Comparison of ENCODE assay signal across 10 cellular contexts in genomic region chr4:127505203-127505602, GRCh38.
DNase-seq lines count a peak whose midpoint lies in the region; ATAC-seq and TF ChIP-seq lines count a peak whose summit lies in the region.
"Had no signal": no experiment of that assay in that cellular context is flagged by ENCODE, and none has a peak within 500 bp of the region (broad histone marks: within the 10 kb centered on the region; RNA-seq: fewer than 3 reads in every experiment).

No MANE protein-coding gene starts in this region.

- H3K4me3 ChIP-seq in neuronal stem cell (ENCODE audit: low read length in 2 of 2), result no peak overlapping the region
- no peak overlapping the region for H3K4me3 ChIP-seq in gastroesophageal sphincter

- no peak overlapping the region for H3K14ac ChIP-seq in neuronal stem cell (ENCODE audit: low read length)

- no peak overlapping the region for H4K8ac ChIP-seq in neuronal stem cell (ENCODE audit: low read depth, low read length)

- H2BK12ac ChIP-seq in neuronal stem cell (ENCODE audit: low read length), result no peak overlapping the region

- H2BK120ac ChIP-seq in neuronal stem cell (ENCODE audit: low read depth, low read length), result no peak overlapping the region

- no peak for TF ChIP-seq POLR2A in gastroesophageal sphincter (IDR thresholded peaks at IDR 0.05)

- peak overlapping the region; percentile 44 for H2AFZ ChIP-seq in neuronal stem cell (ENCODE audit: low read length)

- H3K79me1 ChIP-seq in neuronal stem cell (ENCODE audit: low read depth, low read length), result no peaks in the 10 kb centered on the region

- H2BK5ac ChIP-seq in neuronal stem cell (ENCODE audit: low read length), result no peak overlapping the region

- no peak overlapping the region for H3K27ac ChIP-seq in neuronal stem cell (replicated peaks; ENCODE audit: low read length)
- no peak overlapping the region for H3K27ac ChIP-seq in gastroesophageal sphincter

- H3K9me3 ChIP-seq in neuronal stem cell (replicated peaks in 1 of 2; ENCODE audit: control insufficient read depth in 2 of 2, insufficient read depth in 1 of 2, low read depth in 1 of 2, low read length in 2 of 2), result no peaks in the 10 kb centered on the region
- no peaks in the 10 kb centered on the region for H3K9me3 ChIP-seq in gastroesophageal sphincter

- no peak overlapping the region for H3K4ac ChIP-seq in neuronal stem cell (ENCODE audit: low read length)

- TF ChIP-seq EP300 in gastroesophageal sphincter (IDR thresholded peaks at IDR 0.05), result no peak

- DNase-seq in GM03348 (ENCODE audit: low spot score) (peak; percentile 16), NCI-H2171 treated with DMSO at 0.1 percent for 48 hours (lab: John Stamatoyannopoulos, UW) (peak; percentile 3), dermis blood vessel endothelial cell (peak; percentile 66), neuronal stem cell (ENCODE audit: low spot score) (no peak), ureter (ENCODE audit: low spot score) (no peak), posterior vena cava (ENCODE audit: low spot score) (no peak)
- DNase-seq in stimulated activated CD4-positive, alpha-beta T cell treated with anti-CD3 and anti-CD28 coated beads, Interleukin-15, amount 100 ng/mL, for 24 hours, result no peak
- DNase-seq: NCI-H1417; stimulated activated naive CD4-positive, alpha-beta T cell treated with Interleukin-2 at 50 U/mL for 16 hours had no signal

- TF ChIP-seq CTCF in gastroesophageal sphincter (IDR thresholded peaks at IDR 0.05), result no peak

- no peaks in the 10 kb centered on the region for H3K27me3 ChIP-seq in neuronal stem cell (ENCODE audit: control insufficient read depth in 3 of 3, insufficient read depth in 3 of 3, low read depth in 1 of 3, low read length in 3 of 3)
- no peaks in the 10 kb centered on the region for H3K27me3 ChIP-seq in gastroesophageal sphincter

- H3K18ac ChIP-seq in neuronal stem cell (ENCODE audit: low read length), result no peak overlapping the region

- intact Hi-C loops in posterior vena cava (cut with DNase I), result no loop called here

- no peak overlapping the region for H2BK15ac ChIP-seq in neuronal stem cell (ENCODE audit: low read length)

- no peak overlapping the region for H3K23ac ChIP-seq in neuronal stem cell (ENCODE audit: low read depth, low read length, poor library complexity)

- H2AK5ac ChIP-seq in neuronal stem cell (ENCODE audit: low read depth, low read length), result no peak overlapping the region

- no peak overlapping the region for H4K91ac ChIP-seq in neuronal stem cell (ENCODE audit: low read depth, low read length, poor library complexity)

- WGBS in neuronal stem cell (ENCODE audit: extremely low coverage in 2 of 2, insufficient read length in 2 of 2, insufficient replicate concordance in 1 of 2), 2 donors, result no CpG with 5 or more reads among the region's 1 CpG
- WGBS in gastroesophageal sphincter (ENCODE audit: low coverage in 1 of 2), 2 donors, result 0% methylated on average over 1 of the region's 1 CpG; no CpG with 5 or more reads in 1 of the 2 donors

- peaks cover 2 to 12% of the 10 kb centered on the region in 2 donors for H3K4me1 ChIP-seq in neuronal stem cell (ENCODE audit: control insufficient read depth in 2 of 2, insufficient read depth in 1 of 2, low read depth in 1 of 2, low read length in 2 of 2)
- H3K4me1 ChIP-seq in gastroesophageal sphincter, result peaks cover 0 to 7% (median 0%) of the 10 kb centered on the region in 3 donors

- H3K9ac ChIP-seq in neuronal stem cell (ENCODE audit: low read depth, low read length, poor library complexity), result no peak overlapping the region

- H3K4me2 ChIP-seq in neuronal stem cell (ENCODE audit: insufficient read depth, low read length, poor library complexity, severe bottlenecking), result no peak overlapping the region

- H3K36me3 ChIP-seq in neuronal stem cell (replicated peaks in 1 of 2; ENCODE audit: control insufficient read depth in 2 of 2, insufficient read depth in 2 of 2, low read length in 2 of 2), result no peaks in the 10 kb centered on the region
- H3K36me3 ChIP-seq in gastroesophageal sphincter, result no peaks in the 10 kb centered on the region

- no peak for ATAC-seq in gastroesophageal sphincter

Comparison
In these comparisons a context has a peak if more than half of its experiments do, and no peak if none do; other contexts are left out.
1. DNase-seq: peak in GM03348 (single experiment), NCI-H2171 treated with DMSO at 0.1 percent for 48 hours (single experiment) and dermis blood vessel endothelial cell (single experiment); none in neuronal stem cell (single experiment), ureter (single experiment), stimulated activated CD4-positive, alpha-beta T cell treated with anti-CD3 and anti-CD28 coated beads, Interleukin-15, amount 100 ng/mL, for 24 hours (single experiment) and posterior vena cava (single experiment).